8 cellular contexts compared by ENCODE assay signal in the genomic region with DNA sequence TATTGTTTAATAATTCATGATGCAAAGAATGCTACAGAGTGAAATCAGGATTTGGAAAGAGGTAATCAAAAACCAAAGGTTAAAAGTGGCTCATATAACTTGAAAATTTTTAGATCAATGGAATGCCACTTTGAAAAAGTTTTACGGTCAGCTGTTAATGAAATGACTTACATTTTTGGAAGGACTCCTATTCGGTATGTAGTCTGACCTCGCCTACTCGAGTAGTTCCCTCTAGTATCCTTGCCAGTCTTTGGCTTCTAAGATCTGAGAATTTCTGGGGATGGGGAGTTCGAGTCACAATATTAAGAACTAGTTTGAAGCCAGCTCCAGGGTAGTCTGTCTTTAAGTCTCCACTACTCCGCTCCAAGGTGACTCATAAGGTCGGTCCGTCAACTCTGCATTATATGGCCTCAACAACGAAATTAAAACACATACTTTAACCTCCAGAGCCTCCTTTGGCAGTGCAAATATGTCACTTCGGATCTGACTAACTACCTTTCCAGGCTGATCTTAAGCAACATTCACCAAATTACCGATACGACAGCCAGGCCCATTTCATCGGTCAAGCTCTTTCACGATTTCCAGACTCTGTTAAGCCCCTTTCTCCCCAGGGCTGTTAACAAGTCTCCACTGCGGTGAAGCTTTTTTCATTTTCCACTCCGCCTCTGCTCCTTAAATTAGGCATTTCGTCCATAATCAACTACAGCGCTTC. TPM values are rescaled to one million over a fixed set of nuclear protein-coding genes. Genes with fewer than 3 reads are reported as not detected.
A peak's percentile ranks its signal among the peaks of the same experiment; 100 is the strongest.
DNase-seq lines count a peak whose midpoint lies in the region; ATAC-seq and TF ChIP-seq lines count a peak whose summit lies in the region.

No MANE protein-coding gene starts in this region.

- H3K79me2 ChIP-seq in Karpas-422 (ENCODE audit: low read length) = peaks cover 57% of the 10 kb centered on the region

- H3K27ac ChIP-seq in Karpas-422 (ENCODE audit: low read length) (peak overlapping the region; percentile 59), heart left ventricle (peak overlapping the region; percentile 81 to 97 (median 92)), prostate gland (peak overlapping the region; percentile 81 to 89)

- peaks cover 24% of the 10 kb centered on the region for H3K36me3 ChIP-seq in Karpas-422 (ENCODE audit: insufficient read depth, low read length)
- H3K36me3 ChIP-seq in heart left ventricle = peaks cover 0 to 7% (median under 1%) of the 10 kb centered on the region in 9 donors
- H3K36me3 ChIP-seq in prostate gland = no peaks in the 10 kb centered on the region

- TF ChIP-seq POLR2A in heart left ventricle (IDR thresholded peaks at IDR 0.05) (no peak), prostate gland (IDR thresholded peaks at IDR 0.05) (no peak)

- H3K9me3 ChIP-seq in Karpas-422 (ENCODE audit: low read length) (peaks cover 4% of the 10 kb centered on the region), heart left ventricle (peaks cover 0 to 5% (median 0%) of the 10 kb centered on the region in 12 donors), prostate gland (no peaks in the 10 kb centered on the region)

- H3K9ac ChIP-seq in Karpas-422 (ENCODE audit: low read length) = peak overlapping the region; percentile 92

- H3K27me3 ChIP-seq in Karpas-422 (ENCODE audit: low read length) (no peaks in the 10 kb centered on the region), heart left ventricle (no peaks in the 10 kb centered on the region), prostate gland (replicated peaks; ENCODE audit: insufficient read depth) (no peaks in the 10 kb centered on the region)

- 7 to 13% (median 10%) methylated on average over 18 of the region's 18 CpGs for WGBS in heart left ventricle, 4 donors
- 5% methylated on average over 18 of the region's 18 CpGs for WGBS in prostate gland

- peaks cover 16% of the 10 kb centered on the region for H4K20me1 ChIP-seq in Karpas-422 (ENCODE audit: insufficient read depth, low read depth, low read length)

- peaks cover 44% of the 10 kb centered on the region for H3K4me1 ChIP-seq in Karpas-422 (ENCODE audit: low read length)
- peaks cover 3 to 58% (median 30%) of the 10 kb centered on the region in 12 donors for H3K4me1 ChIP-seq in heart left ventricle
- H3K4me1 ChIP-seq in prostate gland (replicated peaks) = peaks cover 10% of the 10 kb centered on the region

- no peaks in the 10 kb centered on the region for H3K9me2 ChIP-seq in Karpas-422 (replicated peaks; ENCODE audit: insufficient read depth, low read length)

- no peak for TF ChIP-seq CTCF in heart left ventricle (IDR thresholded peaks at IDR 0.05)
- TF ChIP-seq CTCF in prostate gland (IDR thresholded peaks at IDR 0.05) = no peak

- H2AFZ ChIP-seq in Karpas-422 (ENCODE audit: low read length) = peak overlapping the region; percentile 61

- intact Hi-C loops in heart left ventricle (cut with DNase I) = loop anchor here in 5 of 10 donors (2.0 to 5.0 kb wide), 4 partner anchors 124 to 218 kb away; a partner anchor contains a TSS
- intact Hi-C loops in prostate gland (cut with DNase I) = loop anchor here (5.0 to 10.0 kb wide), 2 partner anchors 152 to 254 kb away; a partner anchor contains a TSS

- ATAC-seq in GM21576 (IDR thresholded peaks at IDR 0.05; ENCODE audit: unreplicated experiment) = peak; percentile 4
- ATAC-seq in heart left ventricle = peak; percentile 1 to 19 (median 5)

- peak; percentile 10 for DNase-seq in GM04504 (ENCODE audit: low read depth)
- peak; percentile 69 for DNase-seq in Karpas-422
- DNase-seq in activated naive CD4-positive, alpha-beta T cell treated with anti-CD3 and anti-CD28 coated beads, Interleukin-2, amount 50 U/mL, for 16 hours = peak; percentile 13
- DNase-seq in heart left ventricle = no peak
- DNase-seq in prostate gland (ENCODE audit: low spot score) = peak; percentile 9
- no peak for DNase-seq in activated CD8-positive, alpha-beta memory T cell treated with anti-CD3 and anti-CD28 coated beads for 24 hours
- no peak for DNase-seq in effector CD8-positive, alpha-beta T cell (lab: John Stamatoyannopoulos, UW)

- H3K4me3 ChIP-seq in Karpas-422 (ENCODE audit: low read length) = peak overlapping the region; percentile 92
- H3K4me3 ChIP-seq in heart left ventricle = peak overlapping the region; percentile 51 to 97 (median 93)
- H3K4me3 ChIP-seq in prostate gland = peak overlapping the region; percentile 92 to 93

- peak overlapping the region; percentile 80 for H3K4me2 ChIP-seq in Karpas-422 (ENCODE audit: low read depth, low read length, poor library complexity, severe bottlenecking)

RNA-seq across cellular contexts. Expression of a gene that starts 0.7 kb away (rescaled TPM):
- total RNA-seq in Karpas-422 (2014; rRNA removed; shearing (Covaris generic); ENCODE audit: low replicate concordance) = 25.3 and 44.3 TPM in 2 replicates
- 10 to 100 TPM; 18.6 to 50.8 (median 33.0) TPM for total RNA-seq in heart left ventricle
- 10 to 100 TPM in 1 of 2 donors, 1 to 10 TPM in 1; 8.7 to 26.1 TPM for polyA plus RNA-seq in heart left ventricle
- 10 to 100 TPM; 19.3 to 22.9 TPM for total RNA-seq in prostate gland

RNA-seq across cellular contexts. Expression of a gene that starts 1.7 kb away (rescaled TPM):
- total RNA-seq in Karpas-422 (2014; rRNA removed; shearing (Covaris generic); ENCODE audit: low replicate concordance) = 76.7 and 86.8 TPM in 2 replicates
- 100 to 1,000 TPM in 8 of 9 donors, 10 to 100 TPM in 1; 85.0 to 221 (median 178) TPM for total RNA-seq in heart left ventricle
- 100 to 1,000 TPM; 168 to 376 TPM for polyA plus RNA-seq in heart left ventricle
- 10 to 100 TPM; 80.2 to 85.9 TPM for total RNA-seq in prostate gland

RNA-seq across cellular contexts. Expression of a gene that starts 20.6 kb away (rescaled TPM):
- total RNA-seq in Karpas-422 (2014; rRNA removed; shearing (Covaris generic); ENCODE audit: low replicate concordance) = not detected in 2 replicates
- 1 to 10 TPM in 4 of 9 donors, under 1 TPM in 5; 0.48 to 7.8 (median 0.98) TPM for total RNA-seq in heart left ventricle
- polyA plus RNA-seq in heart left ventricle = 1 to 10 TPM in 1 of 2 donors, under 1 TPM in 1; 0.83 to 1.6 TPM
- total RNA-seq in prostate gland = 1 to 10 TPM in 1 of 2 donors, under 1 TPM in 1; 0.73 to 3.7 TPM

Comparison
In these comparisons a context has a peak if more than half of its experiments do, and no peak if none do; other contexts are left out.
1. DNase-seq: peak in GM04504 (single experiment), Karpas-422 (single experiment), activated naive CD4-positive, alpha-beta T cell treated with anti-CD3 and anti-CD28 coated beads, Interleukin-2, amount 50 U/mL, for 16 hours (single experiment) and prostate gland (single experiment); none in heart left ventricle (0 of 5), activated CD8-positive, alpha-beta memory T cell treated with anti-CD3 and anti-CD28 coated beads for 24 hours (single experiment) and effector CD8-positive, alpha-beta T cell (single experiment).
2. Peak in every context shown above with its lines, with median percentiles within 50 percentile points of each other: H3K27ac ChIP-seq and H3K4me3 ChIP-seq.